ENCODE assay signal across 24 cellular contexts in genomic region chr15:68596691-68597090, GRCh38. TPM values are rescaled to one million over a fixed set of nuclear protein-coding genes. Genes with fewer than 3 reads are reported as not detected.
DNase-seq lines count a peak whose midpoint lies in the region; ATAC-seq and TF ChIP-seq lines count a peak whose summit lies in the region.
"Had no signal": no experiment of that assay in that cellular context is flagged by ENCODE, and none has a peak within 500 bp of the region (broad histone marks: within the 10 kb centered on the region; RNA-seq: fewer than 3 reads in every experiment).

No MANE protein-coding gene starts in this region.

- H3K27me3 Mint-ChIP-seq in chondrocyte (ENCODE audit: low read depth) = no peaks in the 10 kb centered on the region
- H3K27me3 Mint-ChIP-seq in activated T-cell treated with anti-CD3 and anti-CD28 coated beads, Interleukin-2, amount 50 U/mL, for 4 hours (ENCODE audit: low read depth) = peaks cover 21% of the 10 kb centered on the region
- H3K27me3 Mint-ChIP-seq in activated T-helper 1 cell treated with anti-CD3 and anti-CD28 coated beads, Interleukin-12 subunit alpha, Interleukin-12 subunit beta, Interleukin-2, Interleukin-4 antibody, amounts not matched to agents 30 ng/mL and 10 ng/mL and 1 ng/mL, durations not matched to agents 14 hours and 24 hours and 36 hours (ENCODE audit: insufficient read depth) = peaks cover 2% of the 10 kb centered on the region

- peaks cover 93% of the 10 kb centered on the region for H3K4me1 Mint-ChIP-seq in chondrocyte (ENCODE audit: low read depth)
- peaks cover 2% of the 10 kb centered on the region for H3K4me1 Mint-ChIP-seq in activated T-cell treated with anti-CD3 and anti-CD28 coated beads, Interleukin-2, amount 50 U/mL, for 4 hours (ENCODE audit: low read depth)
- H3K4me1 Mint-ChIP-seq in activated T-helper 1 cell treated with anti-CD3 and anti-CD28 coated beads, Interleukin-12 subunit alpha, Interleukin-12 subunit beta, Interleukin-2, Interleukin-4 antibody, amounts not matched to agents 30 ng/mL and 10 ng/mL and 1 ng/mL, durations not matched to agents 14 hours and 24 hours and 36 hours (ENCODE audit: low read depth) = no peaks in the 10 kb centered on the region

- no peak overlapping the region for H3K4me3 Mint-ChIP-seq in chondrocyte (ENCODE audit: unreplicated experiment)
- no peak overlapping the region for H3K4me3 Mint-ChIP-seq in activated T-cell treated with anti-CD3 and anti-CD28 coated beads, Interleukin-2, amount 50 U/mL, for 4 hours
- H3K4me3 Mint-ChIP-seq in activated T-helper 1 cell treated with anti-CD3 and anti-CD28 coated beads, Interleukin-12 subunit alpha, Interleukin-12 subunit beta, Interleukin-2, Interleukin-4 antibody, amounts not matched to agents 30 ng/mL and 10 ng/mL and 1 ng/mL, durations not matched to agents 14 hours and 24 hours and 36 hours = no peak overlapping the region

- TF ChIP-seq CTCF in left ventricle myocardium inferior (IDR thresholded peaks at IDR 0.05; ENCODE audit: borderline replicate concordance) (no peak), chondrocyte (IDR thresholded peaks at IDR 0.05) (no peak), lower lobe of right lung (IDR thresholded peaks at IDR 0.05) (no peak)

- no peak overlapping the region for H3K27ac Mint-ChIP-seq in chondrocyte (ENCODE audit: unreplicated experiment)
- H3K27ac Mint-ChIP-seq in activated T-helper 1 cell treated with anti-CD3 and anti-CD28 coated beads, Interleukin-12 subunit alpha, Interleukin-12 subunit beta, Interleukin-2, Interleukin-4 antibody, amounts not matched to agents 30 ng/mL and 10 ng/mL and 1 ng/mL, durations not matched to agents 14 hours and 24 hours and 36 hours = no peak overlapping the region

- H3K4me3 ChIP-seq in left ventricle myocardium inferior (no peak overlapping the region), lower lobe of right lung (no peak overlapping the region)
- H3K4me3 ChIP-seq: K562, PC-9 had no signal

- peaks cover 2% of the 10 kb centered on the region for H3K36me3 Mint-ChIP-seq in chondrocyte (ENCODE audit: low read depth)
- H3K36me3 Mint-ChIP-seq in activated T-cell treated with anti-CD3 and anti-CD28 coated beads, Interleukin-2, amount 50 U/mL, for 4 hours (ENCODE audit: insufficient read depth) = no peaks in the 10 kb centered on the region
- no peaks in the 10 kb centered on the region for H3K36me3 Mint-ChIP-seq in activated T-helper 1 cell treated with anti-CD3 and anti-CD28 coated beads, Interleukin-12 subunit alpha, Interleukin-12 subunit beta, Interleukin-2, Interleukin-4 antibody, amounts not matched to agents 30 ng/mL and 10 ng/mL and 1 ng/mL, durations not matched to agents 14 hours and 24 hours and 36 hours (ENCODE audit: low read depth)

- no peak overlapping the region for H3K27ac ChIP-seq in left ventricle myocardium inferior (replicated peaks)
- no peak overlapping the region for H3K27ac ChIP-seq in lower lobe of right lung
- peak overlapping the region; percentile 44 for H3K27ac ChIP-seq in temporal lobe (ENCODE audit: low read depth, low read length)
- H3K27ac ChIP-seq: 22Rv1, PC-9 had no signal

- intact Hi-C loops in left ventricle myocardium inferior (cut with micrococcal nuclease) (no loop called here), Right ventricle myocardium superior (cut with DNase I) (no loop called here), lower lobe of right lung (cut with DNase I) (no loop called here)
- intact Hi-C loops in activated T-helper 1 cell treated with anti-CD3 and anti-CD28 coated beads, Interleukin-12 subunit alpha, Interleukin-12 subunit beta, Interleukin-2, Interleukin-4 antibody, amounts not matched to agents 30 ng/mL and 10 ng/mL and 1 ng/mL, durations not matched to agents 14 hours and 24 hours and 36 hours (cut with micrococcal nuclease) = no loop called here

- H3K4me1 ChIP-seq in left ventricle myocardium inferior (peaks cover 91% of the 10 kb centered on the region), lower lobe of right lung (peaks cover 35% of the 10 kb centered on the region)

- ATAC-seq in Right ventricle myocardium superior (ENCODE audit: poor library complexity) = no peak
- ATAC-seq in lower lobe of right lung = no peak
- ATAC-seq in activated T-cell treated with anti-CD3 and anti-CD28 coated beads, Interleukin-2, amount 50 U/mL, for 4 hours = no peak
- ATAC-seq: HepG2, K562 had no signal

- H3K9me3 ChIP-seq in left ventricle myocardium inferior (replicated peaks) (no peaks in the 10 kb centered on the region), lower lobe of right lung (no peaks in the 10 kb centered on the region)
- H3K9me3 ChIP-seq: BE2C had no signal

- no peaks in the 10 kb centered on the region for H3K9me3 Mint-ChIP-seq in chondrocyte (ENCODE audit: low read depth)
- H3K9me3 Mint-ChIP-seq in activated T-cell treated with anti-CD3 and anti-CD28 coated beads, Interleukin-2, amount 50 U/mL, for 4 hours = no peaks in the 10 kb centered on the region
- H3K9me3 Mint-ChIP-seq in activated T-helper 1 cell treated with anti-CD3 and anti-CD28 coated beads, Interleukin-12 subunit alpha, Interleukin-12 subunit beta, Interleukin-2, Interleukin-4 antibody, amounts not matched to agents 30 ng/mL and 10 ng/mL and 1 ng/mL, durations not matched to agents 14 hours and 24 hours and 36 hours = no peaks in the 10 kb centered on the region

- peak; percentile 12 for DNase-seq in left ventricle myocardium inferior
- DNase-seq in Right ventricle myocardium superior = no peak
- DNase-seq in chondrocyte (ENCODE audit: low spot score) = peak; percentile 64
- peak; percentile 24 for DNase-seq in lower lobe of right lung
- DNase-seq in activated T-cell treated with anti-CD3 and anti-CD28 coated beads, Interleukin-2, amount 50 U/mL, for 4 hours = no peak
- no peak for DNase-seq in activated T-helper 1 cell treated with anti-CD3 and anti-CD28 coated beads, Interleukin-12 subunit alpha, Interleukin-12 subunit beta, Interleukin-2, Interleukin-4 antibody, amounts not matched to agents 30 ng/mL and 10 ng/mL and 1 ng/mL, durations not matched to agents 14 hours and 24 hours and 36 hours (ENCODE audit: low spot score)
- DNase-seq in NCI-H2081 (lab: John Stamatoyannopoulos, UW) = no peak
- DNase-seq: BE2C; DMS153; Kasumi-1; MV-4-11; NCI-H1105 treated with DMSO at 0.1 percent for 48 hours; NCI-H146; NCI-H2029; NCI-H446 treated with DMSO at 0.1 percent for 48 hours; NCI-H526; NCI-H82; NK-92 treated with Interleukin-12 subunit alpha and Interleukin-12 subunit beta, amount 100 ng/mL, for 24 hours; PC-9; SHP77 had no signal

- H3K27me3 ChIP-seq in left ventricle myocardium inferior (ENCODE audit: low read depth) (no peaks in the 10 kb centered on the region), lower lobe of right lung (ENCODE audit: low read depth) (no peaks in the 10 kb centered on the region)
- H3K27me3 ChIP-seq: BE2C had no signal

- no peaks in the 10 kb centered on the region for H3K36me3 ChIP-seq in left ventricle myocardium inferior
- H3K36me3 ChIP-seq in lower lobe of right lung = no peaks in the 10 kb centered on the region
- H3K36me3 ChIP-seq: BE2C had no signal

RNA-seq across cellular contexts. Expression of gene CORO2B, which starts 17.9 kb away (rescaled TPM):
- total RNA-seq in left ventricle myocardium inferior (5.0 TPM), Right ventricle myocardium superior (6.6 TPM), chondrocyte (79.4 to 123 TPM (median 82.5 TPM) in 3 replicates), lower lobe of right lung (6.8 TPM), temporal lobe (28.0 TPM)
- total RNA-seq in activated T-cell treated with anti-CD3 and anti-CD28 coated beads, Interleukin-2, amount 50 U/mL, for 4 hours = under 1 TPM; 0.08 TPM
- 0.10 TPM in 1 of 2 replicates, not detected in the other for total RNA-seq in activated T-helper 1 cell treated with anti-CD3 and anti-CD28 coated beads, Interleukin-12 subunit alpha, Interleukin-12 subunit beta, Interleukin-2, Interleukin-4 antibody, amounts not matched to agents 30 ng/mL and 10 ng/mL and 1 ng/mL, durations not matched to agents 14 hours and 24 hours and 36 hours
- total RNA-seq: K562 had no signal

Comparison
In these comparisons a context has a peak if more than half of its experiments do, and no peak if none do; other contexts are left out.
1. DNase-seq: peak in left ventricle myocardium inferior (single experiment), chondrocyte (single experiment) and lower lobe of right lung (single experiment); none in Right ventricle myocardium superior (single experiment), activated T-cell treated with anti-CD3 and anti-CD28 coated beads, Interleukin-2, amount 50 U/mL, for 4 hours (single experiment), activated T-helper 1 cell treated with anti-CD3 and anti-CD28 coated beads, Interleukin-12 subunit alpha, Interleukin-12 subunit beta, Interleukin-2, Interleukin-4 antibody, amounts not matched to agents 30 ng/mL and 10 ng/mL and 1 ng/mL, durations not matched to agents 14 hours and 24 hours and 36 hours (single experiment) and NCI-H2081 (0 of 2).